Comparison of ENCODE assay signal across 2 cellular contexts in genomic region chr10:116768786-116769185, GRCh38.
TF ChIP-seq lines count a peak whose summit lies in the region.

No MANE protein-coding gene starts in this region.

TF ChIP-seq in IMR-90, 13 proteins besides CTCF, POLR2A, EP300 and RAD21:
- TF ChIP-seq MXI1 (IDR thresholded peaks at IDR 0.05; ENCODE audit: borderline replicate concordance, low read depth, low read length) (no peak), USF2 (IDR thresholded peaks at IDR 0.05; ENCODE audit: low read depth, low read length) (no peak), RFX5 (IDR thresholded peaks at IDR 0.05; ENCODE audit: low read depth, low read length) (no peak), SMC3 (IDR thresholded peaks at IDR 0.05; ENCODE audit: low read depth, low read length) (no peak), ELK1 (IDR thresholded peaks at IDR 0.05; ENCODE audit: borderline replicate concordance, low read depth, low read length) (no peak), CEBPB (IDR thresholded peaks at IDR 0.05; ENCODE audit: low read depth, low read length) (no peak), FOS (IDR thresholded peaks at IDR 0.05; ENCODE audit: low read depth, low read length) (no peak), BHLHE40 (IDR thresholded peaks at IDR 0.05; ENCODE audit: low read depth, low read length) (no peak), MAFK (IDR thresholded peaks at IDR 0.05; ENCODE audit: low read depth, low read length) (no peak)

TF ChIP-seq in H1, 55 proteins besides CTCF, POLR2A, EP300 and RAD21:
- TF ChIP-seq TAF1 (IDR thresholded peaks at IDR 0.05; ENCODE audit: low read depth, low read length) (no peak), CEBPB (IDR thresholded peaks at IDR 0.05; ENCODE audit: low read depth, low read length) (no peak), BACH1 (IDR thresholded peaks at IDR 0.05; ENCODE audit: low read length) (no peak), CHD2 (IDR thresholded peaks at IDR 0.05; ENCODE audit: low read length) (no peak), JUND (IDR thresholded peaks at IDR 0.05; ENCODE audit: low read length) (no peak), CREB1 (IDR thresholded peaks at IDR 0.05) (no peak), HDAC6 (IDR thresholded peaks at IDR 0.05; ENCODE audit: low read depth, low read length) (no peak), ASH2L (IDR thresholded peaks at IDR 0.05; ENCODE audit: low read length) (no peak), YY1 (IDR thresholded peaks at IDR 0.05; ENCODE audit: low read depth, low read length) (no peak), MAX (IDR thresholded peaks at IDR 0.05) (no peak), GABPA (IDR thresholded peaks at IDR 0.05; ENCODE audit: borderline replicate concordance, insufficient read depth, low read length) (no peak), FOSL1 (IDR thresholded peaks at IDR 0.05; ENCODE audit: insufficient read depth, low read depth, low read length) (no peak), RFX5 (IDR thresholded peaks at IDR 0.05; ENCODE audit: borderline replicate concordance, low read depth, low read length) (no peak), SIN3A (conservative IDR thresholded peaks at IDR 0.05 in 1 of 2, IDR thresholded peaks at IDR 0.05 in 1 of 2; ENCODE audit: low read depth in 1 of 2, low read length in 2 of 2) (no peak), KDM4A (IDR thresholded peaks at IDR 0.05; ENCODE audit: low read depth, low read length, severe bottlenecking) (no peak), SUZ12 (IDR thresholded peaks at IDR 0.05; ENCODE audit: low read length) (no peak)
